ENCODE assay signal across 24 cellular contexts in genomic region chr3:39398700-39399099, GRCh38. TPM values are rescaled to one million over a fixed set of nuclear protein-coding genes. Genes with fewer than 3 reads are reported as not detected.
DNase-seq lines count a peak whose midpoint lies in the region; ATAC-seq, FAIRE-seq and TF ChIP-seq lines count a peak whose summit lies in the region.
"Had no signal": no experiment of that assay in that cellular context is flagged by ENCODE, and none has a peak within 500 bp of the region (broad histone marks: within the 10 kb centered on the region; RNA-seq: fewer than 3 reads in every experiment).

No MANE protein-coding gene starts in this region.

- ATAC-seq in GM12878: peak; percentile 49; the same call in 2 of the 3 replicates
- ATAC-seq in GM18498 (IDR thresholded peaks at IDR 0.05; ENCODE audit: unreplicated experiment): no peak
- ATAC-seq: left lobe of liver, mucosa of descending colon had no signal

- H3K9me2 ChIP-seq in Karpas-422 (replicated peaks; ENCODE audit: insufficient read depth, low read length): no peaks in the 10 kb centered on the region

- H3K4me2 ChIP-seq in Karpas-422 (ENCODE audit: low read depth, low read length, poor library complexity, severe bottlenecking) (no peak overlapping the region), GM12878 (ENCODE audit: control insufficient read depth, insufficient read depth) (no peak overlapping the region)

- H3K27me3 Mint-ChIP-seq in activated naive CD4-positive, alpha-beta T cell treated with anti-CD3 and anti-CD28 coated beads, Interleukin-2, amount 10 ng/mL, durations not matched to agents 7 days and 5 days: no peaks in the 10 kb centered on the region
- H3K27me3 Mint-ChIP-seq in neural crest cell (ENCODE audit: low read depth): no peaks in the 10 kb centered on the region

- H3K27ac ChIP-seq in Karpas-422 (ENCODE audit: low read length) (no peak overlapping the region), GM12878 (ENCODE audit: control insufficient read depth, insufficient read depth) (no peak overlapping the region)
- H3K27ac ChIP-seq: adrenal gland, breast epithelium, C4-2B, spleen had no signal

- no peak for TF ChIP-seq EP300 in GM12878 (IDR thresholded peaks at IDR 0.05; ENCODE audit: borderline replicate concordance in 1 of 2, control insufficient read depth in 1 of 2, low read depth in 2 of 2, low read length in 2 of 2)

- no peak for FAIRE-seq in GM12878 (lab: Jason Lieb, UNC)

- H3K4me3 ChIP-seq in Karpas-422 (ENCODE audit: low read length) (no peak overlapping the region), GM12878 (no peak overlapping the region)
- H3K4me3 ChIP-seq: adrenal gland, breast epithelium, dorsolateral prefrontal cortex, mucosa of descending colon, spleen had no signal

- RAD21 ChIA-PET in GM12878 (lab: Charles Lee; ENCODE audit: unreplicated experiment): no interaction called here

- H3K9me3 ChIP-seq in Karpas-422 (ENCODE audit: low read length) (no peaks in the 10 kb centered on the region), GM12878 (replicated peaks; ENCODE audit: control insufficient read depth, insufficient read depth, low read length) (no peaks in the 10 kb centered on the region)
- H3K9me3 ChIP-seq: adrenal gland, breast epithelium, mucosa of descending colon, spleen had no signal

- no peak overlapping the region for H2AFZ ChIP-seq in Karpas-422 (ENCODE audit: low read length)
- H2AFZ ChIP-seq in GM12878 (ENCODE audit: control insufficient read depth, low read depth, low read length): no peak overlapping the region

- H3K9me3 Mint-ChIP-seq in activated naive CD4-positive, alpha-beta T cell treated with anti-CD3 and anti-CD28 coated beads, Interleukin-2, amount 10 ng/mL, durations not matched to agents 7 days and 5 days: no peaks in the 10 kb centered on the region
- H3K9me3 Mint-ChIP-seq in neural crest cell: no peaks in the 10 kb centered on the region
- H3K9me3 Mint-ChIP-seq: activated T-helper 1 cell treated with anti-CD3 and anti-CD28 coated beads, Interleukin-12 subunit alpha, Interleukin-12 subunit beta, Interleukin-2, Interleukin-4 antibody, amounts not matched to agents 30 ng/mL and 10 ng/mL and 1 ng/mL, durations not matched to agents 14 hours and 24 hours and 36 hours had no signal

- H3K27me3 ChIP-seq in Karpas-422 (ENCODE audit: low read length): no peaks in the 10 kb centered on the region
- H3K27me3 ChIP-seq in GM12878 (replicated peaks in 1 of 2; ENCODE audit: control insufficient read depth in 2 of 2, insufficient read depth in 2 of 2, low read length in 1 of 2): no peaks in the 10 kb centered on the region
- H3K27me3 ChIP-seq: adrenal gland, breast epithelium, dorsolateral prefrontal cortex, spleen had no signal

- POLR2A ChIA-PET in GM12878 (lab: Charles Lee) (no interaction called here), GM10248 (lab: Yijun Ruan, JAX) (no interaction called here)

- peaks cover 62% of the 10 kb centered on the region for H3K36me3 Mint-ChIP-seq in activated naive CD4-positive, alpha-beta T cell treated with anti-CD3 and anti-CD28 coated beads, Interleukin-2, amount 10 ng/mL, durations not matched to agents 7 days and 5 days
- H3K36me3 Mint-ChIP-seq in neural crest cell (ENCODE audit: low read depth): peaks cover 3% of the 10 kb centered on the region

- in situ Hi-C loops in GM12878 (cut with MboI): no loop called here

- H3K79me2 ChIP-seq in Karpas-422 (ENCODE audit: low read length) (no peaks in the 10 kb centered on the region), GM12878 (ENCODE audit: control insufficient read depth, insufficient read depth, low read length) (no peaks in the 10 kb centered on the region)

- no peak overlapping the region for H3K4me3 Mint-ChIP-seq in activated naive CD4-positive, alpha-beta T cell treated with anti-CD3 and anti-CD28 coated beads, Interleukin-2, amount 10 ng/mL, durations not matched to agents 7 days and 5 days
- H3K4me3 Mint-ChIP-seq in neural crest cell: peak overlapping the region; percentile 41
- H3K4me3 Mint-ChIP-seq: activated T-helper 1 cell treated with anti-CD3 and anti-CD28 coated beads, Interleukin-12 subunit alpha, Interleukin-12 subunit beta, Interleukin-2, Interleukin-4 antibody, amounts not matched to agents 30 ng/mL and 10 ng/mL and 1 ng/mL, durations not matched to agents 14 hours and 24 hours and 36 hours had no signal

- no peak for TF ChIP-seq POLR2A in GM12878 (IDR thresholded peaks at IDR 0.05; ENCODE audit: low read depth, low read length)

- CTCF ChIA-PET in activated naive CD4-positive, alpha-beta T cell treated with anti-CD3 and anti-CD28 coated beads, Interleukin-2, amount 10 ng/mL, durations not matched to agents 7 days and 5 days (lab: Charles Lee): interaction anchor here (1.4 to 2.6 kb wide), 2 partner anchors 14 to 107 kb away, joined by 3 to 6 read pairs; no protein-coding TSS in a partner anchor
- CTCF ChIA-PET in GM12878 (lab: Yijun Ruan, JAX): interaction anchor here (1.2 kb wide), 1 partner anchor 110 kb away, joined by 5 read pairs; no protein-coding TSS in a partner anchor
- CTCF ChIA-PET in GM10248 (lab: Yijun Ruan, JAX): interaction anchor here (1.0 to 2.3 kb wide), 5 partner anchors 12 to 111 kb away, joined by 3 to 10 read pairs (median 3); no protein-coding TSS in a partner anchor

- WGBS in GM12878 (ENCODE audit: insufficient coverage, insufficient replicate concordance, low lambda C conversion rate, missing lambda C conversion rate): 96% methylated on average over 4 of the region's 4 CpGs

- H3K36me3 ChIP-seq in Karpas-422 (ENCODE audit: insufficient read depth, low read length) (peaks cover 52% of the 10 kb centered on the region), GM12878 (ENCODE audit: control insufficient read depth in 2 of 2, insufficient read depth in 2 of 2, low read length in 1 of 2) (peaks cover 10 to 31% of the 10 kb centered on the region in 2 experiments)
- H3K36me3 ChIP-seq: breast epithelium had no signal

- TF ChIP-seq CTCF in GM12878 (IDR thresholded peaks at IDR 0.05 in 2 of 3, conservative IDR thresholded peaks at IDR 0.05 in 1 of 3; ENCODE audit: control insufficient read depth in 2 of 3, extremely low read depth in 1 of 3, insufficient read depth in 1 of 3, low read depth in 3 of 3, low read length in 3 of 3): peak in 2 of 3 experiments; percentile 3 to 14; a peak in 1 of 6 replicates
- no peak for TF ChIP-seq CTCF in neural crest cell (conservative IDR thresholded peaks at IDR 0.05)
- no peak for TF ChIP-seq CTCF in GM10248 (IDR thresholded peaks at IDR 0.05; ENCODE audit: control extremely low read depth, extremely low read depth, low read depth, missing control alignments)

- H3K4me1 Mint-ChIP-seq in activated naive CD4-positive, alpha-beta T cell treated with anti-CD3 and anti-CD28 coated beads, Interleukin-2, amount 10 ng/mL, durations not matched to agents 7 days and 5 days: peaks cover 5% of the 10 kb centered on the region
- H3K4me1 Mint-ChIP-seq in neural crest cell: no peaks in the 10 kb centered on the region

- intact Hi-C loops in GM12878 (cut with micrococcal nuclease; ENCODE audit: unreplicated experiment): no loop called here

- H3K27ac Mint-ChIP-seq in activated naive CD4-positive, alpha-beta T cell treated with anti-CD3 and anti-CD28 coated beads, Interleukin-2, amount 10 ng/mL, durations not matched to agents 7 days and 5 days: peak overlapping the region; percentile 19
- H3K27ac Mint-ChIP-seq in neural crest cell (ENCODE audit: unreplicated experiment): peak overlapping the region; percentile 62
- H3K27ac Mint-ChIP-seq: activated T-helper 1 cell treated with anti-CD3 and anti-CD28 coated beads, Interleukin-12 subunit alpha, Interleukin-12 subunit beta, Interleukin-2, Interleukin-4 antibody, amounts not matched to agents 30 ng/mL and 10 ng/mL and 1 ng/mL, durations not matched to agents 14 hours and 24 hours and 36 hours had no signal

- BruUV-seq in GM12878 (replicated peaks; lab: Mats Ljungman, UMichigan): no TSS peak

- SMC1A ChIA-PET in GM12878 (lab: Charles Lee; ENCODE audit: uncharacterized antibody, unreplicated experiment): interaction anchor here (1.1 to 1.9 kb wide), 2 partner anchors 10 to 106 kb away, joined by 4 to 5 read pairs; no protein-coding TSS in a partner anchor

- TF ChIP-seq RAD21 in GM12878 (IDR thresholded peaks at IDR 0.05; ENCODE audit: insufficient read depth, low read depth, low read length): 0 out of 2 replicates have a peak, but pooled peaks have one; percentile 18

- H3K4me1 ChIP-seq in Karpas-422 (ENCODE audit: low read length) (no peaks in the 10 kb centered on the region), GM12878 (ENCODE audit: control insufficient read depth, insufficient read depth, low read length) (no peaks in the 10 kb centered on the region)
- H3K4me1 ChIP-seq: breast epithelium, spleen had no signal

- H4K20me1 ChIP-seq in Karpas-422 (ENCODE audit: insufficient read depth, low read depth, low read length) (no peaks in the 10 kb centered on the region), GM12878 (ENCODE audit: control insufficient read depth, insufficient read depth) (no peaks in the 10 kb centered on the region)

- DNase-seq in activated naive CD4-positive, alpha-beta T cell treated with anti-CD3 and anti-CD28 coated beads, Interleukin-2, amount 10 ng/mL, durations not matched to agents 7 days and 5 days: no peak
- no peak for DNase-seq in activated naive CD4-positive, alpha-beta T cell treated with Interleukin-2 at 50 U/mL for 16 hours
- DNase-seq in Karpas-422 (peak; percentile 38), GM12878 (ENCODE audit: low read depth, low spot score) (no peak), neural crest cell (ENCODE audit: low read depth, low spot score) (no peak), GM10248 (ENCODE audit: extremely low spot score) (no peak), NCI-H146 treated with DMSO at 0.1 percent for 48 hours (lab: John Stamatoyannopoulos, UW; ENCODE audit: unreplicated experiment) (no peak)
- DNase-seq: ACHN; adrenal gland; dorsolateral prefrontal cortex; erythroblast; GDM1; mucosa of descending colon; NCI-H1105 treated with DMSO at 0.1 percent for 48 hours; NCI-H524 treated with DMSO at 0.1 percent for 48 hours; spleen; stimulated activated CD4-positive, alpha-beta T cell treated with anti-CD3 and anti-CD28 coated beads, Interleukin-4, amount 100 ng/mL, for 4 hours; substantia nigra; T-helper 2 cell had no signal

- no peak overlapping the region for H3K9ac ChIP-seq in Karpas-422 (ENCODE audit: low read length)
- H3K9ac ChIP-seq in GM12878 (ENCODE audit: control insufficient read depth, insufficient read depth, low read length): no peak overlapping the region

RNA-seq across cellular contexts. Expression of gene RPSA, which starts 7.8 kb away (rescaled TPM):
- 2,449 and 2,497 TPM in 2 replicates for total RNA-seq in Karpas-422 (2014; rRNA removed; shearing (Covaris generic); ENCODE audit: low replicate concordance)
- total RNA-seq in GM12878 (2013; cell fraction: nucleolus; rRNA removed): 522 and 525 TPM in 2 replicates
- total RNA-seq in GM12878 (2014; rRNA removed): 4,357 and 4,628 TPM in 2 replicates
- total RNA-seq in GM12878 (2014; rRNA removed; fragmentation: Illumina TruSeq; extraction: Trizol): 2,779 and 2,826 TPM in 2 replicates
- total RNA-seq in GM12878 (2021): 3,010 and 3,122 TPM in 2 replicates
- 3,044 TPM for polyA plus RNA-seq in GM12878 (2011; ENCODE audit: low read depth)
- 3,803 and 5,036 TPM in 2 replicates for polyA plus RNA-seq in GM12878 (2011; rRNA removed)
- 6,512 and 6,792 TPM in 2 replicates for polyA plus RNA-seq in GM12878 (2011; cell fraction: cytosol; rRNA removed)
- 1,724 and 2,216 TPM in 2 replicates for polyA plus RNA-seq in GM12878 (2011; cell fraction: nucleus; rRNA removed)
- polyA plus RNA-seq in GM12878 (2012): 3,192 and 3,878 TPM in 2 replicates
- polyA plus RNA-seq in GM12878 (2014; fragmentation: Illumina TruSeq; extraction: Trizol): 3,456 and 3,909 TPM in 2 replicates
- polyA plus RNA-seq in GM12878 (2014; fragmentation: Nextera tagmentation; extraction: Ambion mirVana): 1,000 to 10,000 TPM; 2,843 to 4,532 TPM
- 4,347 and 4,651 TPM in 2 replicates for polyA plus RNA-seq in GM12878 (2014; rRNA removed)
- polyA plus RNA-seq in GM12878 (2016; fragmentation: Nextera tagmentation; extraction: Ambion mirVana): 1,000 to 10,000 TPM; 1,012 to 1,145 TPM
- polyA minus RNA-seq in GM12878 (2011; rRNA and poly(A)+ RNA removed): 2,235 and 3,046 TPM in 2 replicates
- 634 and 707 TPM in 2 replicates for polyA minus RNA-seq in GM12878 (2011; cell fraction: cytosol; rRNA and poly(A)+ RNA removed)
- 351 and 460 TPM in 2 replicates for polyA minus RNA-seq in GM12878 (2011; cell fraction: nucleus; rRNA and poly(A)+ RNA removed)
- 1,595 and 1,633 TPM in 2 replicates for total RNA-seq in neural crest cell

RNA-seq across cellular contexts. Expression of gene SLC25A38, which starts 15.5 kb away (rescaled TPM):
- total RNA-seq in Karpas-422 (2014; rRNA removed; shearing (Covaris generic); ENCODE audit: low replicate concordance): 38.5 and 54.6 TPM in 2 replicates
- total RNA-seq in GM12878 (2013; cell fraction: nucleolus; rRNA removed): 11.9 and 16.1 TPM in 2 replicates
- total RNA-seq in GM12878 (2014; rRNA removed) (34.2 and 38.6 TPM in 2 replicates), GM12878 (2014; rRNA removed; fragmentation: Illumina TruSeq; extraction: Trizol) (28.5 and 28.8 TPM in 2 replicates), GM12878 (2021) (35.4 and 39.8 TPM in 2 replicates), neural crest cell (26.6 and 28.4 TPM in 2 replicates)
- polyA plus RNA-seq in GM12878 (2011; ENCODE audit: low read depth): 23.0 TPM
- polyA plus RNA-seq in GM12878 (2011; rRNA removed) (48.8 and 55.2 TPM in 2 replicates), GM12878 (2014; fragmentation: Illumina TruSeq; extraction: Trizol) (41.1 and 48.4 TPM in 2 replicates), GM12878 (2014; fragmentation: Nextera tagmentation; extraction: Ambion mirVana) (10 to 100 TPM; 15.2 to 21.8 TPM), GM12878 (2014; rRNA removed) (49.3 and 51.8 TPM in 2 replicates), GM12878 (2016; fragmentation: Nextera tagmentation; extraction: Ambion mirVana) (10 to 100 TPM; 37.9 to 43.0 TPM)
- 48.7 and 53.0 TPM in 2 replicates for polyA plus RNA-seq in GM12878 (2011; cell fraction: cytosol; rRNA removed)
- 58.3 and 58.6 TPM in 2 replicates for polyA plus RNA-seq in GM12878 (2011; cell fraction: nucleus; rRNA removed)
- polyA plus RNA-seq in GM12878 (2012): 22.9 and 24.1 TPM in 2 replicates
- 41.6 and 54.4 TPM in 2 replicates for polyA minus RNA-seq in GM12878 (2011; rRNA and poly(A)+ RNA removed)
- polyA minus RNA-seq in GM12878 (2011; cell fraction: cytosol; rRNA and poly(A)+ RNA removed): 18.7 and 19.9 TPM in 2 replicates
- 13.4 and 17.9 TPM in 2 replicates for polyA minus RNA-seq in GM12878 (2011; cell fraction: nucleus; rRNA and poly(A)+ RNA removed)

Comparison
In these comparisons a context has a peak if more than half of its experiments do, and no peak if none do; other contexts are left out.
1. CTCF ChIP-seq: peak in GM12878 (2 of 3); none in neural crest cell (single experiment) and GM10248 (single experiment).